In the genomic region with DNA sequence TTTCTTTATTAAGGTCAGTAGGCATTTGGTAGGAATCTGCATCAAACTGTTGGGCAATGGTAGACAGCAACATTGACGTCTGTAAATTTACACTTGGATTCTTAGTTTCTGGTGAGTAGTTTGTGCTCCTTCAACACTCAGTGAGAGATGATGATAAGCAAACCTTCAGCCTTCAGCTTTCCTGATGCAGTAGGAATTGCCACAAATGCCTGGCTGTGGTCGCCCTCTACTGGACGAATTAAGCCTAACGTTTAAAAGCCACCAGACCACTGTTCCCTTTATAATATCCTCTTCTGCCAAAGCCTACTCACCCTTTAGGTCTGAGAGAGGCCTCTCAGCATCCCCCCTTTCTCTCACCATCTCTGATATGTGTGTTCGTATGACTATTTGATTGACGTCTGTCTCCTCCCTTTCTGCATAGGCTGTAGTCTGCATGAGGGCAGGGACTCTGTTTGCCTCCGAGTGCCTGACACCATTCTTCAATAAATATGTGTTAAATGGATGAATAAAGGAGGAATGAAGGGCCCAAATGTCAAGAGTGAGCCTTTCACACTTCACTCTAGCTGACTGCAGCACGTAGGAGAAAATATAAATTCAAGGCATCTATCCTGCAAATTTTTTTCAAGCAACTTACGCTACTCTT, we compare ENCODE assay signal across 9 cellular contexts. TPM values are rescaled to one million over a fixed set of nuclear protein-coding genes. Genes with fewer than 3 reads are reported as not detected.
DNase-seq lines count a peak whose midpoint lies in the region; ATAC-seq and TF ChIP-seq lines count a peak whose summit lies in the region.
"Had no signal": no experiment of that assay in that cellular context is flagged by ENCODE, and none has a peak within 500 bp of the region (broad histone marks: within the 10 kb centered on the region; RNA-seq: fewer than 3 reads in every experiment).

No MANE protein-coding gene starts in this region.

- H3K9me3 ChIP-seq in CD4-positive, alpha-beta memory T cell (ENCODE audit: control insufficient read depth in 1 of 2, low read length in 2 of 2) = no peaks in the 10 kb centered on the region
- no peaks in the 10 kb centered on the region for H3K9me3 ChIP-seq in naive thymus-derived CD4-positive, alpha-beta T cell (ENCODE audit: control insufficient read depth in 2 of 3, low read length in 3 of 3)

- no peaks in the 10 kb centered on the region for H3K36me3 ChIP-seq in CD4-positive, alpha-beta memory T cell (ENCODE audit: insufficient read depth, low read length)
- no peaks in the 10 kb centered on the region for H3K36me3 ChIP-seq in naive thymus-derived CD4-positive, alpha-beta T cell (ENCODE audit: control insufficient read depth in 2 of 3, insufficient read depth in 3 of 3, low read length in 3 of 3)

- no peaks in the 10 kb centered on the region for H3K36me3 Mint-ChIP-seq in CD4-positive, alpha-beta memory T cell
- H3K36me3 Mint-ChIP-seq in naive thymus-derived CD4-positive, alpha-beta T cell = peaks cover 0 to under 1% (median 0%) of the 10 kb centered on the region in 5 donors

- no peak overlapping the region for H3K27ac Mint-ChIP-seq in CD4-positive, alpha-beta memory T cell
- H3K27ac Mint-ChIP-seq in naive thymus-derived CD4-positive, alpha-beta T cell = no peak overlapping the region

- DNase-seq in CD4-positive, alpha-beta memory T cell = peak; percentile 43 to 55 (median 47)
- peak; percentile 53 to 64 for DNase-seq in NOMO-1 (lab: John Stamatoyannopoulos, UW; ENCODE audit: unreplicated experiment in 2 of 2)
- peak; percentile 1 to 27 (median 9) for DNase-seq in activated CD8-positive, alpha-beta memory T cell treated with anti-CD3 and anti-CD28 coated beads for 48 hours (ENCODE audit: low read depth in 2 of 3, low spot score in 2 of 3)
- peak; percentile 76 for DNase-seq in epithelial cell of esophagus (ENCODE audit: low read depth)
- DNase-seq in naive thymus-derived CD4-positive, alpha-beta T cell = peak; percentile 15 to 62 (median 38)
- peak; percentile 62 for DNase-seq in stimulated activated naive CD8-positive, alpha-beta T cell treated with anti-CD3 and anti-CD28 coated beads, Interleukin-15, Interleukin-2, amounts not matched to agents 100 U/mL and 50 U/mL, for 24 hours

- intact Hi-C loops in CD4-positive, alpha-beta memory T cell (cut with micrococcal nuclease) = loop anchor here (1.0 to 10.0 kb wide), 5 partner anchors 326 to 1088 kb away; no protein-coding TSS in a partner anchor
- intact Hi-C loops in naive thymus-derived CD4-positive, alpha-beta T cell (cut with micrococcal nuclease) = loop anchor here (1.0 to 10.0 kb wide), 10 partner anchors 326 to 1518 kb away; no protein-coding TSS in a partner anchor

- CTCF ChIA-PET in CD4-positive, alpha-beta memory T cell (lab: Charles Lee; ENCODE audit: partially characterized antibody) = interaction anchor here (0.6 to 5.2 kb wide), 10 partner anchors 9 to 1377 kb away, joined by 3 to 34 read pairs (median 4); a partner anchor contains a TSS
- CTCF ChIA-PET in naive thymus-derived CD4-positive, alpha-beta T cell (lab: Charles Lee) = interaction anchor here (0.8 to 1.1 kb wide), 4 partner anchors 10 to 1377 kb away, joined by 3 to 4 read pairs (median 4); no protein-coding TSS in a partner anchor

- H3K9me3 Mint-ChIP-seq in CD4-positive, alpha-beta memory T cell = peaks cover 0 to 1% (median 0%) of the 10 kb centered on the region in 8 donors
- peaks cover 0 to 1% (median 0%) of the 10 kb centered on the region in 11 donors for H3K9me3 Mint-ChIP-seq in naive thymus-derived CD4-positive, alpha-beta T cell

- peak; percentile 84 for TF ChIP-seq CTCF in epithelial cell of esophagus (IDR thresholded peaks at IDR 0.05; ENCODE audit: insufficient read depth, low read depth, low read length, missing control alignments)

- POLR2A ChIA-PET in CD4-positive, alpha-beta memory T cell (lab: Charles Lee; ENCODE audit: partially characterized antibody) = interaction anchor here (1.0 kb wide), 1 partner anchor 447 kb away, joined by 3 read pairs; a partner anchor contains a TSS
- POLR2A ChIA-PET in naive thymus-derived CD4-positive, alpha-beta T cell (lab: Charles Lee) = no interaction called here

- no peaks in the 10 kb centered on the region for H3K4me1 ChIP-seq in CD4-positive, alpha-beta memory T cell (ENCODE audit: insufficient read depth, low read length)
- no peaks in the 10 kb centered on the region for H3K4me1 ChIP-seq in naive thymus-derived CD4-positive, alpha-beta T cell (ENCODE audit: control insufficient read depth in 2 of 2, insufficient read depth in 2 of 2, low read length in 2 of 2)

- ATAC-seq in GM19328 (IDR thresholded peaks at IDR 0.05; ENCODE audit: unreplicated experiment) = peak; percentile 66
- peak; percentile 69 for ATAC-seq in HG03469 (IDR thresholded peaks at IDR 0.05; ENCODE audit: unreplicated experiment)
- ATAC-seq in naive thymus-derived CD4-positive, alpha-beta T cell = peak; percentile 78
- ATAC-seq in stimulated activated naive CD8-positive, alpha-beta T cell treated with anti-CD3 and anti-CD28 coated beads, Interleukin-15, Interleukin-2, amounts not matched to agents 100 U/mL and 50 U/mL, for 24 hours = peak; percentile 57

- H3K4me3 ChIP-seq in CD4-positive, alpha-beta memory T cell (ENCODE audit: low read length in 2 of 2) = no peak overlapping the region
- H3K4me3 ChIP-seq in epithelial cell of esophagus (ENCODE audit: low read length) = no peak overlapping the region
- H3K4me3 ChIP-seq in naive thymus-derived CD4-positive, alpha-beta T cell (ENCODE audit: low read length) = no peak overlapping the region

- H3K27ac ChIP-seq in CD4-positive, alpha-beta memory T cell (ENCODE audit: low read depth, low read length) = no peak overlapping the region
- H3K27ac ChIP-seq in naive thymus-derived CD4-positive, alpha-beta T cell (ENCODE audit: low read depth, low read length) = no peak overlapping the region

- H3K4me1 Mint-ChIP-seq in CD4-positive, alpha-beta memory T cell = no peaks in the 10 kb centered on the region
- H3K4me1 Mint-ChIP-seq in naive thymus-derived CD4-positive, alpha-beta T cell = no peaks in the 10 kb centered on the region

- peaks cover 7 to 16% of the 10 kb centered on the region in 2 donors for H3K27me3 Mint-ChIP-seq in CD4-positive, alpha-beta memory T cell
- H3K27me3 Mint-ChIP-seq in naive thymus-derived CD4-positive, alpha-beta T cell = peaks cover 5 to 17% (median 10%) of the 10 kb centered on the region in 5 donors

- no peak overlapping the region for H3K4me3 Mint-ChIP-seq in CD4-positive, alpha-beta memory T cell
- H3K4me3 Mint-ChIP-seq in naive thymus-derived CD4-positive, alpha-beta T cell = no peak overlapping the region

- H3K27me3 ChIP-seq in CD4-positive, alpha-beta memory T cell (ENCODE audit: insufficient read depth, low read length) = peaks cover 4% of the 10 kb centered on the region
- H3K27me3 ChIP-seq in naive thymus-derived CD4-positive, alpha-beta T cell (ENCODE audit: control insufficient read depth in 2 of 2, insufficient read depth in 2 of 2, low read length in 2 of 2) = peaks cover 0 to 3% of the 10 kb centered on the region in 2 donors

RNA-seq across cellular contexts. Expression of a gene that starts 47.0 kb away (rescaled TPM):
- total RNA-seq in CD4-positive, alpha-beta memory T cell = 10 to 100 TPM; 14.7 to 16.1 TPM
- 1 to 10 TPM; 2.9 to 3.9 TPM for polyA plus RNA-seq in CD4-positive, alpha-beta memory T cell
- total RNA-seq in naive thymus-derived CD4-positive, alpha-beta T cell = 10 to 100 TPM in 4 of 5 experiments, 1 to 10 TPM in 1; 6.1 to 19.4 (median 15.5) TPM
- polyA plus RNA-seq in naive thymus-derived CD4-positive, alpha-beta T cell = 1 to 10 TPM; 3.8 to 5.4 TPM

RNA-seq across cellular contexts. Expression of a gene that starts 52.0 kb away (rescaled TPM):
- total RNA-seq in CD4-positive, alpha-beta memory T cell = not detected
- polyA plus RNA-seq in CD4-positive, alpha-beta memory T cell = not detected
- total RNA-seq in naive thymus-derived CD4-positive, alpha-beta T cell = not detected
- not detected for polyA plus RNA-seq in naive thymus-derived CD4-positive, alpha-beta T cell
- total RNA-seq: T-helper 2 cell treated with Interferon-gamma antibody and Interleukin-4, amounts not matched to agents 100 ng/mL and 5 ng/mL, for 36 hours had no signal

RNA-seq across cellular contexts. Expression of a gene that starts 57.3 kb away (rescaled TPM):
- total RNA-seq in CD4-positive, alpha-beta memory T cell = not detected
- not detected for polyA plus RNA-seq in CD4-positive, alpha-beta memory T cell
- total RNA-seq in naive thymus-derived CD4-positive, alpha-beta T cell = not detected
- polyA plus RNA-seq in naive thymus-derived CD4-positive, alpha-beta T cell = not detected
- total RNA-seq: T-helper 2 cell treated with Interferon-gamma antibody and Interleukin-4, amounts not matched to agents 100 ng/mL and 5 ng/mL, for 36 hours had no signal

Comparison
In these comparisons a context has a peak if more than half of its experiments do, and no peak if none do; other contexts are left out.
1. DNase-seq: peak in every context shown above with its lines; median percentile 76 in epithelial cell of esophagus; 62 in stimulated activated naive CD8-positive, alpha-beta T cell treated with anti-CD3 and anti-CD28 coated beads, Interleukin-15, Interleukin-2, amounts not matched to agents 100 U/mL and 50 U/mL, for 24 hours; 58 in NOMO-1; 47 in CD4-positive, alpha-beta memory T cell; 38 in naive thymus-derived CD4-positive, alpha-beta T cell; 9 in activated CD8-positive, alpha-beta memory T cell treated with anti-CD3 and anti-CD28 coated beads for 48 hours.